Comparison of ENCODE assay signal across 1 cellular context in the genomic region with DNA sequence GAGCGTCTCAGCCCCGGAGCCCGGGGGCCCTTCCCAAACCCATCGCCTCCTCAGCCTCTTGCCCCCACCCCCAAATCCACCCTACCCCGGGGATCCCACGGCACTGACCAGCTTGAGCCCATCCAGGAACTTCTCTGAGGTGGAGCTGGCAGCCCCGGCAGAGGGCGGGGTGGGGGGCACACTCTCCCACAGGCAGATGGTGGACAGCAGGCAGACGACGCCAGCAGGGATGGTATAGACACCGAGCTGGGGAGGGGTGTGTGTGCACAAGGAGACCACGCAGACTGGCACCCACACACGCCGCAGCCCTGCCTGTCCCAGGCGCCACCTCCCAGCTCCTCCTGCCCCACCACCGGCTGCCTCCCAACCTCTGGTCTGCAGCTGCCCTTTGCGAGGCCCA.
TF ChIP-seq lines count a peak whose summit lies in the region.

No MANE protein-coding gene starts in this region.

TF ChIP-seq in WTC11, 78 proteins besides CTCF, POLR2A, EP300 and RAD21 (continued from another document):
- TF ChIP-seq, protein P1, sequence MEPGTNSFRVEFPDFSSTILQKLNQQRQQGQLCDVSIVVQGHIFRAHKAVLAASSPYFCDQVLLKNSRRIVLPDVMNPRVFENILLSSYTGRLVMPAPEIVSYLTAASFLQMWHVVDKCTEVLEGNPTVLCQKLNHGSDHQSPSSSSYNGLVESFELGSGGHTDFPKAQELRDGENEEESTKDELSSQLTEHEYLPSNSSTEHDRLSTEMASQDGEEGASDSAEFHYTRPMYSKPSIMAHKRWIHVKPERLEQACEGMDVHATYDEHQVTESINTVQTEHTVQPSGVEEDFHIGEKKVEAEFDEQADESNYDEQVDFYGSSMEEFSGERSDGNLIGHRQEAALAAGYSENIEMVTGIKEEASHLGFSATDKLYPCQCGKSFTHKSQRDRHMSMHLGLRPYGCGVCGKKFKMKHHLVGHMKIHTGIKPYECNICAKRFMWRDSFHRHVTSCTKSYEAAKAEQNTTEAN (CRISPR knock-in tag; IDR thresholded peaks at IDR 0.05): no peak
